18 cellular contexts compared by ENCODE assay signal in the genomic region with DNA sequence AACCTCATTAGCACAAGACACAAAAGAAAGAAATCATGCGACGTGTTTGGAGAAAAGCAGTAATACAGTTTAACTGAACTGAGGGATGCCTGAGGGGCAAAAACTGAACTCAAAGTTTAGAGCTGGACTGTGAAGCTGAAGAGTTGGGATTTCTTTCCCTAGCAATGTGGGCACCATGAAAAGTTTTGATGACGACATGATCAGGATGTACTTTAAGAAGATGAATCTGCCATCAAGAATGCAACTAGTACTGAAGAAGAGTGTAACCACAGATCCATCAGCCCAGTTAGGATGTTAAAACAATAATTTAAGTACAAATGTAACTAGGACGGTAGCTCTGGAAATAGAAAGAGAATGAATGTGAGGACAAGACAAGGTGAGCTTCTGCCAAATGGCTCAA.
DNase-seq lines count a peak whose midpoint lies in the region; FAIRE-seq and TF ChIP-seq lines count a peak whose summit lies in the region.
"Had no signal": no experiment of that assay in that cellular context is flagged by ENCODE, and none has a peak within 500 bp of the region (broad histone marks: within the 10 kb centered on the region; RNA-seq: fewer than 3 reads in every experiment).

No MANE protein-coding gene starts in this region.

- no peak overlapping the region for H4K8ac ChIP-seq in mesenchymal stem cell (ENCODE audit: low read length)

- H2AFZ ChIP-seq in astrocyte (ENCODE audit: low read depth, low read length) (no peak overlapping the region), mesenchymal stem cell (ENCODE audit: low read depth, low read length) (peak overlapping the region; percentile 14)

- no peaks in the 10 kb centered on the region for H3K9me3 Mint-ChIP-seq in astrocyte (ENCODE audit: unreplicated experiment)

- H3K27ac ChIP-seq in astrocyte (ENCODE audit: low read depth, low read length) (no peak overlapping the region), mesenchymal stem cell (ENCODE audit: low read length, poor library complexity, severe bottlenecking) (no peak overlapping the region), Peyer's patch (no peak overlapping the region)
- H3K27ac ChIP-seq in effector memory CD4-positive, alpha-beta T cell (ENCODE audit: insufficient read depth, low read length, poor library complexity, severe bottlenecking): no peak overlapping the region

- H3K4me3 ChIP-seq in astrocyte (ENCODE audit: insufficient read depth, low read depth, low read length) (no peak overlapping the region), mesenchymal stem cell (ENCODE audit: insufficient read depth in 1 of 2, low read depth in 1 of 2, low read length in 2 of 2) (no peak overlapping the region), Peyer's patch (no peak overlapping the region)
- no peak overlapping the region for H3K4me3 ChIP-seq in effector memory CD4-positive, alpha-beta T cell (ENCODE audit: insufficient read depth, low read depth, low read length, poor library complexity, severe bottlenecking)
- H3K4me3 ChIP-seq: GM12878 had no signal

- H2BK12ac ChIP-seq in mesenchymal stem cell (ENCODE audit: low read length in 2 of 2): no peak overlapping the region

- H3K4ac ChIP-seq in mesenchymal stem cell (ENCODE audit: low read depth in 1 of 2, low read length in 2 of 2): no peak overlapping the region

- peaks cover 20% of the 10 kb centered on the region for H3K4me1 Mint-ChIP-seq in astrocyte (ENCODE audit: low read depth, unreplicated experiment)
- H3K4me1 Mint-ChIP-seq: CD4-positive, CD25-positive, alpha-beta regulatory T cell; CD8-positive, alpha-beta memory T cell had no signal

- no peak overlapping the region for H4K91ac ChIP-seq in mesenchymal stem cell (ENCODE audit: low read length)

- no peak overlapping the region for H3K23ac ChIP-seq in mesenchymal stem cell (ENCODE audit: low read length in 2 of 2)

- no peak overlapping the region for H2BK15ac ChIP-seq in mesenchymal stem cell (ENCODE audit: low read depth, poor library complexity, severe bottlenecking)

- no peak for TF ChIP-seq POLR2A in Peyer's patch (IDR thresholded peaks at IDR 0.05)

- H3K79me2 ChIP-seq in astrocyte (ENCODE audit: insufficient read depth, low read length): no peaks in the 10 kb centered on the region

- H3K18ac ChIP-seq in mesenchymal stem cell (ENCODE audit: low read depth in 1 of 2, low read length in 2 of 2): no peak overlapping the region

- no peak overlapping the region for H2BK120ac ChIP-seq in mesenchymal stem cell (ENCODE audit: low read depth, low read length)

- no peak overlapping the region for H3K14ac ChIP-seq in mesenchymal stem cell (ENCODE audit: low read length in 2 of 2)

- H3K4me3 Mint-ChIP-seq in astrocyte (ENCODE audit: unreplicated experiment): no peak overlapping the region
- H3K4me3 Mint-ChIP-seq: CD4-positive, CD25-positive, alpha-beta regulatory T cell; CD8-positive, alpha-beta memory T cell had no signal

- H3K9me3 ChIP-seq in astrocyte (ENCODE audit: insufficient read depth, low read depth, low read length) (no peaks in the 10 kb centered on the region), mesenchymal stem cell (ENCODE audit: control insufficient read depth, low read length) (no peaks in the 10 kb centered on the region), Peyer's patch (no peaks in the 10 kb centered on the region)
- H3K9me3 ChIP-seq in effector memory CD4-positive, alpha-beta T cell (ENCODE audit: control insufficient read depth, low read length): no peaks in the 10 kb centered on the region
- H3K9me3 ChIP-seq: BE2C, Caco-2 had no signal

- H3K27me3 Mint-ChIP-seq in astrocyte (ENCODE audit: low read depth, unreplicated experiment): no peaks in the 10 kb centered on the region

- no peak for FAIRE-seq in astrocyte (lab: Jason Lieb, UNC)
- FAIRE-seq: A204.1, D721Med, GM12878 had no signal

- no peak overlapping the region for H3K9ac ChIP-seq in astrocyte (ENCODE audit: low read length)
- H3K9ac ChIP-seq in mesenchymal stem cell (ENCODE audit: low read length): no peak overlapping the region

- peak overlapping the region; percentile 29 for H2AK5ac ChIP-seq in mesenchymal stem cell (ENCODE audit: low read length, severe bottlenecking)

- H3K27ac Mint-ChIP-seq in astrocyte (ENCODE audit: unreplicated experiment): no peak overlapping the region
- H3K27ac Mint-ChIP-seq: CD4-positive, CD25-positive, alpha-beta regulatory T cell; CD8-positive, alpha-beta memory T cell had no signal

- WGBS in mesenchymal stem cell: 60% methylated on average over 3 of the region's 4 CpGs

- no peaks in the 10 kb centered on the region for H4K20me1 ChIP-seq in astrocyte (ENCODE audit: insufficient read depth, low read length)

- no peak overlapping the region for H3K4me2 ChIP-seq in astrocyte (ENCODE audit: low read length)
- no peak overlapping the region for H3K4me2 ChIP-seq in mesenchymal stem cell (ENCODE audit: low read length, poor library complexity, severe bottlenecking)

- DNase-seq in EH (ENCODE audit: low read depth): peak; percentile 9
- DNase-seq in EL: peak; percentile 32
- peak; percentile 19 for DNase-seq in astrocyte (ENCODE audit: low read depth)
- DNase-seq in mesenchymal stem cell: peak; percentile 33
- no peak for DNase-seq in Peyer's patch
- DNase-seq in effector memory CD4-positive, alpha-beta T cell: no peak
- no peak for DNase-seq in NCI-H1105 (lab: John Stamatoyannopoulos, UW)
- DNase-seq: ACHN; BE2C; C1 segment of cervical spinal cord; Caco-2; CD4-positive, CD25-positive, alpha-beta regulatory T cell; CD8-positive, alpha-beta memory T cell; GOT3; H7 had no signal

- no peak overlapping the region for H2BK5ac ChIP-seq in mesenchymal stem cell (ENCODE audit: low read depth, low read length, poor library complexity, severe bottlenecking)

- TF ChIP-seq CTCF in astrocyte (IDR thresholded peaks at IDR 0.05; ENCODE audit: insufficient read depth, low read depth, low read length) (no peak), Peyer's patch (IDR thresholded peaks at IDR 0.05) (no peak)

- no peaks in the 10 kb centered on the region for H3K4me1 ChIP-seq in astrocyte (ENCODE audit: insufficient read depth, low read length)
- H3K4me1 ChIP-seq in mesenchymal stem cell (ENCODE audit: control insufficient read depth, insufficient read depth, low read depth, low read length): peaks cover 2% of the 10 kb centered on the region
- no peaks in the 10 kb centered on the region for H3K4me1 ChIP-seq in Peyer's patch
- no peaks in the 10 kb centered on the region for H3K4me1 ChIP-seq in effector memory CD4-positive, alpha-beta T cell (ENCODE audit: control insufficient read depth, insufficient read depth, low read length, poor library complexity, severe bottlenecking)
- H3K4me1 ChIP-seq: BE2C, Caco-2 had no signal

- H3K27me3 ChIP-seq in astrocyte (ENCODE audit: insufficient read depth, low read length) (no peaks in the 10 kb centered on the region), mesenchymal stem cell (ENCODE audit: control insufficient read depth in 1 of 2, insufficient read depth in 1 of 2, low read length in 2 of 2) (no peaks in the 10 kb centered on the region), Peyer's patch (no peaks in the 10 kb centered on the region)
- H3K27me3 ChIP-seq in effector memory CD4-positive, alpha-beta T cell (replicated peaks; ENCODE audit: control insufficient read depth, insufficient read depth, low read length, poor library complexity, severe bottlenecking): no peaks in the 10 kb centered on the region
- H3K27me3 ChIP-seq: BE2C had no signal

- H3K36me3 Mint-ChIP-seq in astrocyte (ENCODE audit: low read depth, unreplicated experiment): no peaks in the 10 kb centered on the region
- H3K36me3 Mint-ChIP-seq: CD4-positive, CD25-positive, alpha-beta regulatory T cell; CD8-positive, alpha-beta memory T cell had no signal

- H3K36me3 ChIP-seq in astrocyte (ENCODE audit: insufficient read depth, low read length): no peaks in the 10 kb centered on the region
- H3K36me3 ChIP-seq in mesenchymal stem cell (ENCODE audit: control insufficient read depth in 1 of 2, insufficient read depth in 2 of 2, low read depth in 1 of 2, low read length in 2 of 2): no peaks in the 10 kb centered on the region
- H3K36me3 ChIP-seq in Peyer's patch: no peaks in the 10 kb centered on the region
- no peaks in the 10 kb centered on the region for H3K36me3 ChIP-seq in effector memory CD4-positive, alpha-beta T cell (ENCODE audit: control insufficient read depth, insufficient read depth, low read length)
- H3K36me3 ChIP-seq: BE2C had no signal

- no peaks in the 10 kb centered on the region for H3K79me1 ChIP-seq in mesenchymal stem cell (replicated peaks; ENCODE audit: low read length, poor library complexity, severe bottlenecking)

Comparison
In these comparisons a context has a peak if more than half of its experiments do, and no peak if none do; other contexts are left out.
1. DNase-seq: peak in EH (single experiment), EL (single experiment), astrocyte (single experiment) and mesenchymal stem cell (single experiment); none in Peyer's patch (0 of 3), effector memory CD4-positive, alpha-beta T cell (0 of 3) and NCI-H1105 (single experiment).